27 cellular contexts compared by ENCODE assay signal in genomic region chr5:15374886-15375285, GRCh38.
"Had no signal": no experiment of that assay in that cellular context is flagged by ENCODE, and none has a peak within 500 bp of the region (broad histone marks: within the 10 kb centered on the region; RNA-seq: fewer than 3 reads in every experiment).

No MANE protein-coding gene starts in this region.

- ATAC-seq: effector memory CD8-positive, alpha-beta T cell; esophagus mucosa; gastrocnemius medialis; left cardiac atrium; left lung; left ventricle myocardium superior; lower lobe of right lung; mucosa of descending colon had no signal

- DNase-seq: dermis blood vessel endothelial cell; effector CD8-positive, alpha-beta T cell; effector memory CD8-positive, alpha-beta T cell; endodermal cell; erythroblast; esophagus squamous epithelium; foreskin fibroblast; foreskin melanocyte; gastrocnemius medialis; glutamatergic neuron; head of caudate nucleus; heart right ventricle; hippocampal formation; left cardiac atrium; left lung; left ventricle myocardium superior; lower lobe of right lung; mesenchymal stem cell; mucosa of descending colon; naive B cell had no signal

- H3K27me3 ChIP-seq: esophagus squamous epithelium, gastrocnemius medialis, heart right ventricle, left lung had no signal

- FAIRE-seq: colon, endometrium, islet of Langerhans, keratinocyte had no signal

- H3K9me3 ChIP-seq: esophagus squamous epithelium, gastrocnemius medialis, heart right ventricle, left lung, lower lobe of right lung, mucosa of descending colon had no signal

- H3K36me3 ChIP-seq: esophagus squamous epithelium, gastrocnemius medialis, heart right ventricle, left lung, lower lobe of right lung had no signal

- H3K27ac ChIP-seq: coronary artery, epithelial cell of prostate, esophagus squamous epithelium, gastrocnemius medialis, heart right ventricle, left lung, lower lobe of right lung had no signal

- H3K4me3 ChIP-seq: coronary artery, esophagus squamous epithelium, gastrocnemius medialis, heart right ventricle, left lung, lower lobe of right lung, mucosa of descending colon had no signal

- H3K4me1 ChIP-seq: esophagus squamous epithelium, gastrocnemius medialis, heart right ventricle, left lung, lower lobe of right lung had no signal
